25 cellular contexts compared by ENCODE assay signal in the genomic region with DNA sequence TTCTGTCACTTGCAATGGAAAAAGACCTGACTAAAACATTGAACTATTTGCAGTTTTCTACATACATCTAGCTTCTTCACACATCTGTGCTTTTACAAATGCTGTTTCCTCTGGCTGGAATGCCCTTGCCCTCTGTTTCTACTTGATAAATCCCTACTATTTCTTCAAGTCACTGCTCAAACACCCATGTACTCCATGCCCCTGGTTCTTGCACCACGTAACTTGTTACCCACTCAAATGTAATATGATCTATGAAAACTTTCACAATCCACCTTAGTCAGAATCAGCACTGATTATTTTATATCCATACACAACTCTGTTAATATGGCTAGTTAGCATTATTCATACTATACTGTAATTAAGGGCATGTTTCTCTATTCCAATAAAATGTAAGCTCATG.
"Had no signal": no experiment of that assay in that cellular context is flagged by ENCODE, and none has a peak within 500 bp of the region (broad histone marks: within the 10 kb centered on the region; RNA-seq: fewer than 3 reads in every experiment).

No MANE protein-coding gene starts in this region.

- H3K27me3 ChIP-seq: Peyer's patch, SJCRH30 had no signal

- H3K4me3 ChIP-seq: Peyer's patch, SJCRH30 had no signal

- H3K4me1 ChIP-seq: Peyer's patch, SJCRH30 had no signal

- H3K36me3 ChIP-seq: Peyer's patch, SJCRH30 had no signal

- DNase-seq: activated CD4-positive, alpha-beta memory T cell treated with anti-CD3 and anti-CD28 coated beads, Interleukin-2, amount 10 ng/mL, durations not matched to agents 7 days and 5 days; activated CD4-positive, alpha-beta T cell treated with anti-CD3 and anti-CD28 coated beads, Interleukin-2, amount 50 U/mL, for 1 hour; activated CD4-positive, CD25-positive, alpha-beta regulatory T cell; activated gamma-delta T cell; activated naive CD4-positive, alpha-beta T cell treated with anti-CD3 and anti-CD28 coated beads for 36 hours; activated T-cell treated with anti-CD3 and anti-CD28 coated beads for 4 hours; activated T-cell treated with anti-CD3 and anti-CD28 coated beads, Interleukin-2, amount 50 U/mL, for 48 hours; anterior cingulate cortex; central memory CD4-positive, alpha-beta T cell; NCI-H146; NCI-H2029; NCI-H2107; NCI-H510A treated with DMSO at 0.1 percent for 48 hours; NCI-H69; NK-92 treated with Interleukin-12 subunit alpha and Interleukin-12 subunit beta, amount 100 ng/mL, for 24 hours; OCI-M1; Peyer's patch; Right ventricle myocardium superior; SJCRH30; SK-N-SH; T-helper 1 cell had no signal

- H3K27ac ChIP-seq: KMS-11, Peyer's patch, RWPE1, SJCRH30, VCaP had no signal

- H3K9ac ChIP-seq: KMS-11, SK-N-SH had no signal

- ATAC-seq: activated T-helper 17 cell treated with anti-CD3 and anti-CD28 coated beads, Interleukin-2, amount 50 U/mL, for 72 hours had no signal

- H3K4me2 ChIP-seq: KMS-11, SK-N-SH had no signal

- H3K9me3 ChIP-seq: Peyer's patch, SJCRH30, SK-N-SH had no signal
